28 cellular contexts compared by ENCODE assay signal in the genomic region with DNA sequence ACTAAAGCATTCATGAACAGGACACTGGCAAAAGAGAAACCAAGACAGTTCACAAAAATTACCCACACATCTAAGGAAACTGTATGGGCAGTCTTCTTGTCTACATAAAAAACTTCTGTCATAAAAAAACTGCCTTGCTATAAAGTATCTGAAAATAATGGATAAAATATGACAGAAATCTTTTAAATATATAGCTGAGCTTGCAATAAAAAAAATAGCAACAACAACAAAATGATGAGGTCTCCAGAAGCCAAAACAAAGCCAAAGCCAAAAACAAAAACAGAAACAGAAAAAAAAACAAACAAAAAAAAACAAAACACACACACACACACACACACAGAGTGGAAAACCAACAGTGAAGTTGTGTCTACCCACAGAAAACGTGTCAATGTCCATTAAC. TPM values are rescaled to one million over a fixed set of nuclear protein-coding genes. Genes with fewer than 3 reads are reported as not detected.
DNase-seq lines count a peak whose midpoint lies in the region; ATAC-seq, FAIRE-seq and TF ChIP-seq lines count a peak whose summit lies in the region.
"Had no signal": no experiment of that assay in that cellular context is flagged by ENCODE, and none has a peak within 500 bp of the region (broad histone marks: within the 10 kb centered on the region; RNA-seq: fewer than 3 reads in every experiment).

No MANE protein-coding gene starts in this region.

- H4K20me1 ChIP-seq in HepG2 (ENCODE audit: insufficient read depth, low read length) (no peaks in the 10 kb centered on the region), K562 (replicated peaks; ENCODE audit: control insufficient read depth, insufficient read depth, low read length) (no peaks in the 10 kb centered on the region)

- TF ChIP-seq CTCF in HepG2 (CRISPR knock-in tag; IDR thresholded peaks at IDR 0.05) (no peak), right lobe of liver (IDR thresholded peaks at IDR 0.05) (no peak), K562 (IDR thresholded peaks at IDR 0.05 in 2 of 3, conservative IDR thresholded peaks at IDR 0.05 in 1 of 3; ENCODE audit: insufficient read depth in 2 of 3, low read depth in 1 of 3, low read length in 3 of 3) (no peak)

- H3K4me1 ChIP-seq in HepG2 (ENCODE audit: insufficient read depth, low read length) (peaks cover 6% of the 10 kb centered on the region), right lobe of liver (no peaks in the 10 kb centered on the region), K562 (replicated peaks in 1 of 2; ENCODE audit: control insufficient read depth in 2 of 2, insufficient read depth in 2 of 2, low read length in 2 of 2) (peaks cover 0 to 8% of the 10 kb centered on the region in 2 experiments; a peak in 2 of 5 replicates)

- peaks cover 6% of the 10 kb centered on the region for H3K9me3 Mint-ChIP-seq in activated CD8-positive, alpha-beta memory T cell treated with anti-CD3 and anti-CD28 coated beads, Interleukin-2, amount 10 ng/mL, durations not matched to agents 7 days and 5 days (ENCODE audit: low read depth)
- peaks cover 11% of the 10 kb centered on the region for H3K9me3 Mint-ChIP-seq in activated T-helper 2 cell treated with anti-CD3 and anti-CD28 coated beads, Interferon-gamma antibody, Interleukin-2, Interleukin-4, amounts not matched to agents 10 μg/mL and 5 μg/mL and 100 μg/mL, durations not matched to agents 14 hours and 24 hours and 36 hours

- H3K27me3 Mint-ChIP-seq in activated CD8-positive, alpha-beta memory T cell treated with anti-CD3 and anti-CD28 coated beads, Interleukin-2, amount 10 ng/mL, durations not matched to agents 7 days and 5 days = peaks cover 2% of the 10 kb centered on the region
- H3K27me3 Mint-ChIP-seq in activated T-helper 2 cell treated with anti-CD3 and anti-CD28 coated beads, Interferon-gamma antibody, Interleukin-2, Interleukin-4, amounts not matched to agents 10 μg/mL and 5 μg/mL and 100 μg/mL, durations not matched to agents 14 hours and 24 hours and 36 hours (ENCODE audit: low read depth) = peaks cover 2% of the 10 kb centered on the region

- H3K27ac Mint-ChIP-seq in activated CD8-positive, alpha-beta memory T cell treated with anti-CD3 and anti-CD28 coated beads, Interleukin-2, amount 10 ng/mL, durations not matched to agents 7 days and 5 days = peak overlapping the region; percentile 16
- H3K27ac Mint-ChIP-seq in activated T-helper 2 cell treated with anti-CD3 and anti-CD28 coated beads, Interferon-gamma antibody, Interleukin-2, Interleukin-4, amounts not matched to agents 10 μg/mL and 5 μg/mL and 100 μg/mL, durations not matched to agents 14 hours and 24 hours and 36 hours = no peak overlapping the region
- H3K27ac Mint-ChIP-seq: CD4-positive, alpha-beta memory T cell had no signal

- no peak overlapping the region for H3K27ac ChIP-seq in HepG2 (ENCODE audit: extremely low read length, insufficient read depth, low read length)
- no peak overlapping the region for H3K27ac ChIP-seq in right lobe of liver
- no peak overlapping the region for H3K27ac ChIP-seq in K562 (ENCODE audit: extremely low read depth, low read depth, low read length)
- H3K27ac ChIP-seq: 22Rv1, GM23248 had no signal

- no peaks in the 10 kb centered on the region for H3K9me3 ChIP-seq in HepG2 (ENCODE audit: low read length)
- no peaks in the 10 kb centered on the region for H3K9me3 ChIP-seq in right lobe of liver
- no peaks in the 10 kb centered on the region for H3K9me3 ChIP-seq in K562 (replicated peaks; ENCODE audit: control insufficient read depth, insufficient read depth, low read depth, low read length)

- no peak for ATAC-seq in activated CD8-positive, alpha-beta memory T cell treated with anti-CD3 and anti-CD28 coated beads, Interleukin-2, amount 10 ng/mL, durations not matched to agents 7 days and 5 days
- ATAC-seq in HepG2 = no peak
- ATAC-seq in right lobe of liver = no peak
- no peak for ATAC-seq in K562
- no peak for ATAC-seq in HG02870 (IDR thresholded peaks at IDR 0.05; ENCODE audit: unreplicated experiment)

- POLR2A ChIA-PET in HepG2 (lab: Yijun Ruan, JAX) (no interaction called here), K562 (lab: Yijun Ruan, JAX) (no interaction called here)

- BruUV-seq in HepG2 (replicated peaks; lab: Mats Ljungman, UMichigan) = no TSS peak
- no TSS peak for BruUV-seq in K562 (replicated peaks; lab: Mats Ljungman, UMichigan)

- no peak overlapping the region for H3K4me3 Mint-ChIP-seq in activated CD8-positive, alpha-beta memory T cell treated with anti-CD3 and anti-CD28 coated beads, Interleukin-2, amount 10 ng/mL, durations not matched to agents 7 days and 5 days
- no peak overlapping the region for H3K4me3 Mint-ChIP-seq in activated T-helper 2 cell treated with anti-CD3 and anti-CD28 coated beads, Interferon-gamma antibody, Interleukin-2, Interleukin-4, amounts not matched to agents 10 μg/mL and 5 μg/mL and 100 μg/mL, durations not matched to agents 14 hours and 24 hours and 36 hours (ENCODE audit: low read depth)

- H2AFZ ChIP-seq in HepG2 (ENCODE audit: low read length) (no peak overlapping the region), K562 (ENCODE audit: low read depth, low read length) (no peak overlapping the region)
- H2AFZ ChIP-seq: GM23248 had no signal

- H3K4me3 ChIP-seq in HepG2 (replicated peaks in 1 of 3; ENCODE audit: insufficient read depth in 1 of 3, low read depth in 2 of 3, low read length in 3 of 3) (no peak overlapping the region), right lobe of liver (no peak overlapping the region), K562 (no peak overlapping the region)
- H3K4me3 ChIP-seq: GM23248 had no signal

- CTCF ChIA-PET in activated CD8-positive, alpha-beta memory T cell treated with anti-CD3 and anti-CD28 coated beads, Interleukin-2, amount 10 ng/mL, durations not matched to agents 7 days and 5 days (lab: Charles Lee) = interaction anchor here (1.4 kb wide), 1 partner anchor 47 kb away, joined by 4 read pairs; no protein-coding TSS in a partner anchor
- CTCF ChIA-PET in HepG2 (lab: Yijun Ruan, JAX; ENCODE audit: low intra/inter-chr PET ratio, low total read pairs) = no interaction called here
- CTCF ChIA-PET in K562 (lab: Yijun Ruan, JAX; ENCODE audit: low intra/inter-chr PET ratio) = no interaction called here

- H3K9ac ChIP-seq in HepG2 (ENCODE audit: insufficient read depth, low read depth, low read length) (no peak overlapping the region), K562 (ENCODE audit: insufficient read depth in 1 of 2, low read depth in 2 of 2, low read length in 2 of 2) (no peak overlapping the region)
- H3K9ac ChIP-seq: GM23248 had no signal

- 0% methylated on average over 1 of the region's 1 CpG for WGBS in HepG2 (ENCODE audit: low lambda C conversion rate)
- WGBS in right lobe of liver (ENCODE audit: insufficient coverage, low coverage, low lambda C conversion rate, missing lambda C conversion rate) = 40% methylated on average over 1 of the region's 1 CpG
- 0% methylated on average over 1 of the region's 1 CpG for whole genome bisulfite sequencing in K562 (ENCODE audit: insufficient coverage, low coverage, missing lambda C conversion rate)

- H3K4me2 ChIP-seq in HepG2 (ENCODE audit: low read depth, low read length) (no peak overlapping the region), K562 (ENCODE audit: insufficient read depth, low read length) (no peak overlapping the region)

- H3K9me1 ChIP-seq in K562 (ENCODE audit: control insufficient read depth, insufficient read depth, low read length) = no peaks in the 10 kb centered on the region

- TF ChIP-seq POLR2A in HepG2 (IDR thresholded peaks at IDR 0.05; ENCODE audit: insufficient read depth in 1 of 2, low read depth in 2 of 2, low read length in 2 of 2) (no peak), right lobe of liver (IDR thresholded peaks at IDR 0.05) (no peak), K562 (conservative IDR thresholded peaks at IDR 0.05) (no peak)

- peaks cover 8% of the 10 kb centered on the region for H3K4me1 Mint-ChIP-seq in activated CD8-positive, alpha-beta memory T cell treated with anti-CD3 and anti-CD28 coated beads, Interleukin-2, amount 10 ng/mL, durations not matched to agents 7 days and 5 days
- H3K4me1 Mint-ChIP-seq in activated T-helper 2 cell treated with anti-CD3 and anti-CD28 coated beads, Interferon-gamma antibody, Interleukin-2, Interleukin-4, amounts not matched to agents 10 μg/mL and 5 μg/mL and 100 μg/mL, durations not matched to agents 14 hours and 24 hours and 36 hours (ENCODE audit: low read depth) = peaks cover 9% of the 10 kb centered on the region

- H3K27me3 ChIP-seq in HepG2 (ENCODE audit: control insufficient read depth in 1 of 2, insufficient read depth in 2 of 2, low read length in 2 of 2) (0 out of 5 replicates have a peak, but pooled peaks cover 0 to under 1% of the 10 kb centered on the region in 2 experiments), right lobe of liver (no peaks in the 10 kb centered on the region), K562 (ENCODE audit: control insufficient read depth in 2 of 2, insufficient read depth in 2 of 2, low read length in 2 of 2) (peaks cover 19 to 40% of the 10 kb centered on the region in 2 experiments)

- H3K79me2 ChIP-seq in HepG2 (ENCODE audit: insufficient read depth, low read length) (no peaks in the 10 kb centered on the region), K562 (ENCODE audit: control insufficient read depth, insufficient read depth, low read length) (no peaks in the 10 kb centered on the region)

- FAIRE-seq in HepG2 (lab: Jason Lieb, UNC) (no peak), K562 (lab: Jason Lieb, UNC) (no peak)
- FAIRE-seq: A204.1, GM12891, GM18507, GM19239, H1 had no signal

- in situ Hi-C loops in HepG2 (cut with HindIII; ENCODE audit: extremely low pct_ligation_motif_present, low pct_unique_long_range_greater_than_20kb) (no loop called here), K562 (cut with MboI) (no loop called here)

- H3K36me3 Mint-ChIP-seq in activated CD8-positive, alpha-beta memory T cell treated with anti-CD3 and anti-CD28 coated beads, Interleukin-2, amount 10 ng/mL, durations not matched to agents 7 days and 5 days = peaks cover 11% of the 10 kb centered on the region
- peaks cover 17% of the 10 kb centered on the region for H3K36me3 Mint-ChIP-seq in activated T-helper 2 cell treated with anti-CD3 and anti-CD28 coated beads, Interferon-gamma antibody, Interleukin-2, Interleukin-4, amounts not matched to agents 10 μg/mL and 5 μg/mL and 100 μg/mL, durations not matched to agents 14 hours and 24 hours and 36 hours (ENCODE audit: low read depth)
- H3K36me3 Mint-ChIP-seq: CD4-positive, alpha-beta memory T cell had no signal

- TF ChIP-seq EP300 in HepG2 (IDR thresholded peaks at IDR 0.05; ENCODE audit: low read depth in 2 of 2, low read length in 2 of 2) (no peak), HepG2 (CRISPR knock-in tag; IDR thresholded peaks at IDR 0.05; ENCODE audit: borderline replicate concordance) (no peak), K562 (IDR thresholded peaks at IDR 0.05; ENCODE audit: low read length) (no peak)

- intact Hi-C loops in HepG2 (cut with micrococcal nuclease; ENCODE audit: unreplicated experiment) (no loop called here), right lobe of liver (cut with DNase I) (no loop called here), K562 (cut with micrococcal nuclease) (no loop called here)
- intact Hi-C loops in activated T-helper 2 cell treated with anti-CD3 and anti-CD28 coated beads, Interferon-gamma antibody, Interleukin-2, Interleukin-4, amounts not matched to agents 10 μg/mL and 5 μg/mL and 100 μg/mL, durations not matched to agents 14 hours and 24 hours and 36 hours (cut with micrococcal nuclease) = no loop called here

- no peak for TF ChIP-seq RAD21 in HepG2 (CRISPR knock-in tag; IDR thresholded peaks at IDR 0.05)
- TF ChIP-seq RAD21 in K562 (CRISPR knock-in tag; conservative IDR thresholded peaks at IDR 0.05 in 1 of 2, IDR thresholded peaks at IDR 0.05 in 1 of 2) = no peak

- no peak for DNase-seq in activated CD8-positive, alpha-beta memory T cell treated with anti-CD3 and anti-CD28 coated beads, Interleukin-2, amount 10 ng/mL, durations not matched to agents 7 days and 5 days
- DNase-seq in activated CD8-positive, alpha-beta memory T cell treated with anti-CD3 and anti-CD28 coated beads, Interleukin-2, amount 50 U/mL, for 4 hours = no peak
- DNase-seq in HepG2 (ENCODE audit: low spot score) = no peak
- DNase-seq in right lobe of liver = no peak
- DNase-seq in K562 (ENCODE audit: extremely low read depth in 1 of 4, low spot score in 3 of 4) = no peak
- DNase-seq in activated T-helper 2 cell treated with anti-CD3 and anti-CD28 coated beads, Interferon-gamma antibody, Interleukin-2, Interleukin-4, amounts not matched to agents 10 μg/mL and 5 μg/mL and 100 μg/mL, durations not matched to agents 14 hours and 24 hours and 36 hours (ENCODE audit: low spot score) = no peak
- DNase-seq: ACHN; AML-193; C1 segment of cervical spinal cord; Calu3; CD4-positive, alpha-beta memory T cell; COR-L47; DMS53; DMS79 treated with DMSO at 0.1 percent for 48 hours; GF-D8; GM23248; H7; HCEC 1CT had no signal

- no peaks in the 10 kb centered on the region for H3K36me3 ChIP-seq in HepG2 (replicated peaks in 1 of 2; ENCODE audit: control insufficient read depth in 1 of 2, insufficient read depth in 2 of 2, low read length in 2 of 2)
- no peaks in the 10 kb centered on the region for H3K36me3 ChIP-seq in right lobe of liver
- no peaks in the 10 kb centered on the region for H3K36me3 ChIP-seq in K562 (ENCODE audit: control insufficient read depth, insufficient read depth, low read length)

RNA-seq across cellular contexts. Expression of gene LY86, which starts 14.8 kb away (rescaled TPM):
- 1 to 10 TPM; 1.2 to 1.7 TPM for total RNA-seq in activated CD8-positive, alpha-beta memory T cell treated with anti-CD3 and anti-CD28 coated beads, Interleukin-2, amount 10 ng/mL, durations not matched to agents 7 days and 5 days
- total RNA-seq in HepG2 (2016; rRNA removed; fragmentation: Illumina TruSeq; extraction: Trizol) = not detected in 2 replicates
- not detected in 2 replicates for total RNA-seq in HepG2 (2016; cell fraction: cytosol; rRNA removed; fragmentation: Illumina TruSeq; extraction: Trizol; ENCODE audit: low read depth)
- not detected in 2 replicates for total RNA-seq in HepG2 (2016; cell fraction: insoluble cytoplasmic fraction; rRNA removed; fragmentation: Illumina TruSeq; extraction: Trizol)
- total RNA-seq in HepG2 (2016; cell fraction: membrane; rRNA removed; fragmentation: Illumina TruSeq; extraction: Trizol) = not detected in 2 replicates
- not detected in 2 replicates for total RNA-seq in HepG2 (2016; cell fraction: nucleus; rRNA removed; fragmentation: Illumina TruSeq; extraction: Trizol)
- not detected in 2 replicates for polyA plus RNA-seq in HepG2 (2011; rRNA removed)
- not detected in 2 replicates for polyA plus RNA-seq in HepG2 (2011; cell fraction: cytosol; rRNA removed)
- not detected in 2 replicates for polyA plus RNA-seq in HepG2 (2011; cell fraction: nucleus; rRNA removed)
- polyA plus RNA-seq in HepG2 (2012) = not detected in 2 replicates
- not detected in 2 replicates for polyA plus RNA-seq in HepG2 (2016; cell fraction: cytosol; fragmentation: Illumina TruSeq; extraction: Trizol; ENCODE audit: low read depth)
- polyA plus RNA-seq in HepG2 (2016; cell fraction: insoluble cytoplasmic fraction; fragmentation: Illumina TruSeq; extraction: Trizol; ENCODE audit: low read depth) = not detected in 2 replicates
- polyA plus RNA-seq in HepG2 (2016; cell fraction: membrane; fragmentation: Illumina TruSeq; extraction: Trizol; ENCODE audit: low read depth) = not detected in 2 replicates
- polyA plus RNA-seq in HepG2 (2016; cell fraction: nucleus; fragmentation: Illumina TruSeq; extraction: Trizol; ENCODE audit: insufficient read depth, low read depth) = not detected in 2 replicates
- polyA minus RNA-seq in HepG2 (2011; rRNA and poly(A)+ RNA removed; ENCODE audit: low replicate concordance) = not detected in 2 replicates
- not detected in 2 replicates for polyA minus RNA-seq in HepG2 (2011; cell fraction: cytosol; rRNA and poly(A)+ RNA removed)
- polyA minus RNA-seq in HepG2 (2011; cell fraction: nucleus; rRNA and poly(A)+ RNA removed) = not detected in 2 replicates
- total RNA-seq in right lobe of liver = 1 to 10 TPM; 1.2 to 4.3 (median 2.4) TPM
- total RNA-seq in K562 (2011; cell fraction: chromatin; rRNA removed; ENCODE audit: low replicate concordance) = not detected in 2 replicates
- not detected in 2 replicates for total RNA-seq in K562 (2011; cell fraction: nucleolus; rRNA removed)
- total RNA-seq in K562 (2011; cell fraction: nucleoplasm; rRNA removed) = not detected in 2 replicates
- not detected in 2 replicates for total RNA-seq in K562 (2014; rRNA removed)
- total RNA-seq in K562 (2014; rRNA removed; fragmentation: Illumina TruSeq; extraction: Trizol) = not detected in 2 replicates
- total RNA-seq in K562 (2015; rRNA removed; fragmentation: Illumina TruSeq; extraction: Trizol) = not detected in 2 replicates
- not detected in 2 replicates for total RNA-seq in K562 (2021)
- not detected in 2 replicates for polyA plus RNA-seq in K562 (2011; rRNA removed)
- polyA plus RNA-seq in K562 (2011; cell fraction: cytosol; rRNA removed) = not detected in 2 replicates
- polyA plus RNA-seq in K562 (2011; cell fraction: nucleus; rRNA removed) = not detected in 2 replicates
- polyA plus RNA-seq in K562 (2012) = not detected in 2 replicates
- polyA plus RNA-seq in K562 (2014; fragmentation: Illumina TruSeq; extraction: Trizol) = not detected in 2 replicates
- under 1 TPM; 0.08 to 0.20 TPM for polyA plus RNA-seq in K562 (2014; fragmentation: Nextera tagmentation; extraction: Ambion mirVana)
- not detected in 2 replicates for polyA plus RNA-seq in K562 (2014; rRNA removed)
- not detected in 2 replicates for polyA minus RNA-seq in K562 (2011; rRNA and poly(A)+ RNA removed)
- polyA minus RNA-seq in K562 (2011; cell fraction: cytosol; rRNA and poly(A)+ RNA removed) = not detected in 2 replicates
- polyA minus RNA-seq in K562 (2011; cell fraction: nucleus; rRNA and poly(A)+ RNA removed) = not detected in 2 replicates
- total RNA-seq in activated T-helper 2 cell treated with anti-CD3 and anti-CD28 coated beads, Interferon-gamma antibody, Interleukin-2, Interleukin-4, amounts not matched to agents 10 μg/mL and 5 μg/mL and 100 μg/mL, durations not matched to agents 14 hours and 24 hours and 36 hours = 0.55 and 0.57 TPM in 2 replicates
- total RNA-seq: Calu3, Daoy, G401, GM23248, H1, H7 had no signal
- polyA plus RNA-seq: BJ, GM23248, H1 had no signal
